9 cellular contexts compared by ENCODE assay signal in the genomic region with DNA sequence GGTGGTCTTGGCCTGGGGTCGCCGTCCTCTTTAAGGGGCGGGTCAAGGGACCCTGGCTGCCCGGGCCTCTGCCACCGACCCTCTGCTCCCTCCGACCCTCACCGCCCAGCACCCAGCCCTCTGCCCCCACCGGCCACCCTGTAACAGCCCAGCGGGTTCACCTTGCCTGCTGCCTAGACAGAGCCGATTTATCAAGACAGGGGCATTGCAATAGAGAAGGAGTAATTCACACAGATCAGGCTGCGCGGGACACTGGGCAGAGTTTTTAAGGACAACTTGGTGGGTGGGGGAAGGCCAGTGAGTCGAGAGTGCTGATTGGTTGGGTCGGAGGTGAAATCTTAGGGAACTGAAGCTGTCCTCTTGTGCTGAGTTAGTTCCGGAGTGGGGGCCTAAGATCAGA. TPM values are rescaled to one million over a fixed set of nuclear protein-coding genes. Genes with fewer than 3 reads are reported as not detected.
DNase-seq lines count a peak whose midpoint lies in the region; ATAC-seq, FAIRE-seq and TF ChIP-seq lines count a peak whose summit lies in the region.
"Had no signal": no experiment of that assay in that cellular context is flagged by ENCODE, and none has a peak within 500 bp of the region (broad histone marks: within the 10 kb centered on the region; RNA-seq: fewer than 3 reads in every experiment).

No MANE protein-coding gene starts in this region.

- ATAC-seq in HepG2 (no peak), right lobe of liver (no peak), HG02571 (IDR thresholded peaks at IDR 0.05; ENCODE audit: unreplicated experiment) (no peak), GM18498 (IDR thresholded peaks at IDR 0.05; ENCODE audit: unreplicated experiment) (no peak), HG03442 (IDR thresholded peaks at IDR 0.05; ENCODE audit: unreplicated experiment) (no peak)

- peaks cover 16% of the 10 kb centered on the region for H3K4me1 ChIP-seq in HepG2 (ENCODE audit: insufficient read depth, low read length)
- H3K4me1 ChIP-seq in right lobe of liver: peaks cover 0 to 10% (median 0%) of the 10 kb centered on the region in 4 donors

- H3K27ac ChIP-seq in HepG2 (ENCODE audit: extremely low read length, insufficient read depth, low read length) (no peak overlapping the region), right lobe of liver (no peak overlapping the region)

- TF ChIP-seq EP300 in HepG2 (IDR thresholded peaks at IDR 0.05; ENCODE audit: low read depth in 2 of 2, low read length in 2 of 2) (no peak), HepG2 (CRISPR knock-in tag; IDR thresholded peaks at IDR 0.05; ENCODE audit: borderline replicate concordance) (no peak)

- H3K4me3 ChIP-seq in HepG2 (replicated peaks in 1 of 3; ENCODE audit: insufficient read depth in 1 of 3, low read depth in 2 of 3, low read length in 3 of 3): peak overlapping the region; percentile 37 to 78 (median 63); a peak in 4 of 6 replicates
- no peak overlapping the region for H3K4me3 ChIP-seq in right lobe of liver

- H3K36me3 Mint-ChIP-seq in activated CD4-positive, alpha-beta memory T cell treated with anti-CD3 and anti-CD28 coated beads, Interleukin-2, amount 10 ng/mL, durations not matched to agents 7 days and 5 days (ENCODE audit: low read depth): no peaks in the 10 kb centered on the region

- peak overlapping the region; percentile 49 for H3K27ac Mint-ChIP-seq in activated CD4-positive, alpha-beta memory T cell treated with anti-CD3 and anti-CD28 coated beads, Interleukin-2, amount 10 ng/mL, durations not matched to agents 7 days and 5 days

- peak overlapping the region; percentile 54 for H2AFZ ChIP-seq in HepG2 (ENCODE audit: low read length)

- no peaks in the 10 kb centered on the region for H3K9me3 ChIP-seq in HepG2 (ENCODE audit: low read length)
- H3K9me3 ChIP-seq in right lobe of liver: no peaks in the 10 kb centered on the region
- H3K9me3 ChIP-seq: ascending aorta had no signal

- TF ChIP-seq POLR2A in HepG2 (IDR thresholded peaks at IDR 0.05; ENCODE audit: insufficient read depth in 1 of 2, low read depth in 2 of 2, low read length in 2 of 2) (no peak), right lobe of liver (IDR thresholded peaks at IDR 0.05) (no peak)

- no peaks in the 10 kb centered on the region for H3K79me2 ChIP-seq in HepG2 (ENCODE audit: insufficient read depth, low read length)

- H3K9ac ChIP-seq in HepG2 (ENCODE audit: insufficient read depth, low read depth, low read length): peak overlapping the region; percentile 11; the same call in 1 of the 2 replicates

- H3K27me3 ChIP-seq in HepG2 (ENCODE audit: control insufficient read depth in 1 of 2, insufficient read depth in 2 of 2, low read length in 2 of 2) (0 out of 5 replicates have a peak, but pooled peaks cover 0 to 2% of the 10 kb centered on the region in 2 experiments), right lobe of liver (no peaks in the 10 kb centered on the region)
- H3K27me3 ChIP-seq: ascending aorta had no signal

- H4K20me1 ChIP-seq in HepG2 (ENCODE audit: insufficient read depth, low read length): no peaks in the 10 kb centered on the region

- no peak for FAIRE-seq in HepG2 (lab: Jason Lieb, UNC)

- DNase-seq in HepG2 (ENCODE audit: low spot score): no peak
- no peak for DNase-seq in right lobe of liver
- no peak for DNase-seq in activated CD4-positive, alpha-beta memory T cell treated with anti-CD3 and anti-CD28 coated beads, Interleukin-2, amount 10 ng/mL, durations not matched to agents 7 days and 5 days
- DNase-seq in medulla oblongata (ENCODE audit: extremely low spot score): peak; percentile 27
- no peak for DNase-seq in OCI-M2 (lab: John Stamatoyannopoulos, UW; ENCODE audit: unreplicated experiment)

- TF ChIP-seq CTCF in HepG2 (CRISPR knock-in tag; IDR thresholded peaks at IDR 0.05) (no peak), right lobe of liver (IDR thresholded peaks at IDR 0.05) (no peak)

- H3K9me3 Mint-ChIP-seq in activated CD4-positive, alpha-beta memory T cell treated with anti-CD3 and anti-CD28 coated beads, Interleukin-2, amount 10 ng/mL, durations not matched to agents 7 days and 5 days: no peaks in the 10 kb centered on the region

- WGBS in HepG2 (ENCODE audit: low lambda C conversion rate): 57% methylated on average over 15 of the region's 15 CpGs
- WGBS in right lobe of liver (ENCODE audit: insufficient coverage, low coverage, low lambda C conversion rate, missing lambda C conversion rate): 58% methylated on average over 7 of the region's 15 CpGs

- intact Hi-C loops in HepG2 (cut with micrococcal nuclease; ENCODE audit: unreplicated experiment): no loop called here
- intact Hi-C loops in right lobe of liver (cut with DNase I): no loop called here

- CTCF ChIA-PET in HepG2 (lab: Yijun Ruan, JAX; ENCODE audit: low intra/inter-chr PET ratio, low total read pairs): no interaction called here
- CTCF ChIA-PET in activated CD4-positive, alpha-beta memory T cell treated with anti-CD3 and anti-CD28 coated beads, Interleukin-2, amount 10 ng/mL, durations not matched to agents 7 days and 5 days (lab: Charles Lee): no interaction called here

- H3K4me3 Mint-ChIP-seq in activated CD4-positive, alpha-beta memory T cell treated with anti-CD3 and anti-CD28 coated beads, Interleukin-2, amount 10 ng/mL, durations not matched to agents 7 days and 5 days: peak overlapping the region; percentile 69

- peak overlapping the region; percentile 83 for H3K4me2 ChIP-seq in HepG2 (ENCODE audit: low read depth, low read length)

- no TSS peak for BruUV-seq in HepG2 (replicated peaks; lab: Mats Ljungman, UMichigan)

- TF ChIP-seq RAD21 in HepG2 (CRISPR knock-in tag; IDR thresholded peaks at IDR 0.05): no peak

- H3K27me3 Mint-ChIP-seq in activated CD4-positive, alpha-beta memory T cell treated with anti-CD3 and anti-CD28 coated beads, Interleukin-2, amount 10 ng/mL, durations not matched to agents 7 days and 5 days: peaks cover 2% of the 10 kb centered on the region

- H3K4me1 Mint-ChIP-seq in activated CD4-positive, alpha-beta memory T cell treated with anti-CD3 and anti-CD28 coated beads, Interleukin-2, amount 10 ng/mL, durations not matched to agents 7 days and 5 days: peaks cover 34% of the 10 kb centered on the region

- H3K36me3 ChIP-seq in HepG2 (replicated peaks in 1 of 2; ENCODE audit: control insufficient read depth in 1 of 2, insufficient read depth in 2 of 2, low read length in 2 of 2): no peaks in the 10 kb centered on the region
- no peaks in the 10 kb centered on the region for H3K36me3 ChIP-seq in right lobe of liver
- H3K36me3 ChIP-seq: ascending aorta had no signal

- POLR2A ChIA-PET in HepG2 (lab: Yijun Ruan, JAX): interaction anchor here (1.5 kb wide), 1 partner anchor 24 kb away, joined by 5 read pairs; a partner anchor contains a TSS
- POLR2A ChIA-PET in activated CD4-positive, alpha-beta memory T cell treated with anti-CD3 and anti-CD28 coated beads, Interleukin-2, amount 10 ng/mL, durations not matched to agents 7 days and 5 days (lab: Charles Lee): interaction anchor here (2.4 to 3.5 kb wide), 3 partner anchors 12 to 195 kb away, joined by 8 to 35 read pairs (median 19); a partner anchor contains a TSS

- in situ Hi-C loops in HepG2 (cut with HindIII; ENCODE audit: extremely low pct_ligation_motif_present, low pct_unique_long_range_greater_than_20kb): no loop called here

RNA-seq across cellular contexts. Expression of a gene that starts 0.8 kb away (rescaled TPM):
- total RNA-seq in HepG2 (2016; rRNA removed; fragmentation: Illumina TruSeq; extraction: Trizol): 13.0 and 18.8 TPM in 2 replicates
- 11.3 and 12.9 TPM in 2 replicates for total RNA-seq in HepG2 (2016; cell fraction: cytosol; rRNA removed; fragmentation: Illumina TruSeq; extraction: Trizol; ENCODE audit: low read depth)
- total RNA-seq in HepG2 (2016; cell fraction: insoluble cytoplasmic fraction; rRNA removed; fragmentation: Illumina TruSeq; extraction: Trizol): 12.9 and 17.0 TPM in 2 replicates
- 21.8 and 27.4 TPM in 2 replicates for total RNA-seq in HepG2 (2016; cell fraction: membrane; rRNA removed; fragmentation: Illumina TruSeq; extraction: Trizol)
- total RNA-seq in HepG2 (2016; cell fraction: nucleus; rRNA removed; fragmentation: Illumina TruSeq; extraction: Trizol): 9.9 and 12.3 TPM in 2 replicates
- 8.6 and 11.0 TPM in 2 replicates for polyA plus RNA-seq in HepG2 (2011; rRNA removed)
- 9.4 and 11.4 TPM in 2 replicates for polyA plus RNA-seq in HepG2 (2011; cell fraction: cytosol; rRNA removed)
- 6.0 and 7.4 TPM in 2 replicates for polyA plus RNA-seq in HepG2 (2011; cell fraction: nucleus; rRNA removed)
- polyA plus RNA-seq in HepG2 (2012): 9.1 and 12.8 TPM in 2 replicates
- 8.4 and 11.6 TPM in 2 replicates for polyA plus RNA-seq in HepG2 (2016; cell fraction: cytosol; fragmentation: Illumina TruSeq; extraction: Trizol; ENCODE audit: low read depth)
- polyA plus RNA-seq in HepG2 (2016; cell fraction: insoluble cytoplasmic fraction; fragmentation: Illumina TruSeq; extraction: Trizol; ENCODE audit: low read depth): 12.7 and 13.0 TPM in 2 replicates
- polyA plus RNA-seq in HepG2 (2016; cell fraction: membrane; fragmentation: Illumina TruSeq; extraction: Trizol; ENCODE audit: low read depth): 14.0 and 16.5 TPM in 2 replicates
- 12.7 and 15.1 TPM in 2 replicates for polyA plus RNA-seq in HepG2 (2016; cell fraction: nucleus; fragmentation: Illumina TruSeq; extraction: Trizol; ENCODE audit: insufficient read depth, low read depth)
- polyA minus RNA-seq in HepG2 (2011; rRNA and poly(A)+ RNA removed; ENCODE audit: low replicate concordance): 16.6 and 21.9 TPM in 2 replicates
- polyA minus RNA-seq in HepG2 (2011; cell fraction: cytosol; rRNA and poly(A)+ RNA removed): 6.9 and 9.1 TPM in 2 replicates
- polyA minus RNA-seq in HepG2 (2011; cell fraction: nucleus; rRNA and poly(A)+ RNA removed): 5.5 and 6.8 TPM in 2 replicates
- 10 to 100 TPM in 3 of 6 experiments, 1 to 10 TPM in 3; 7.8 to 13.9 (median 10.2) TPM for total RNA-seq in right lobe of liver
- total RNA-seq in activated CD4-positive, alpha-beta memory T cell treated with anti-CD3 and anti-CD28 coated beads, Interleukin-2, amount 10 ng/mL, durations not matched to agents 7 days and 5 days: 10 to 100 TPM; 23.4 to 23.9 TPM

RNA-seq across cellular contexts. Expression of a gene that starts 24.5 kb away (rescaled TPM):
- 221 and 276 TPM in 2 replicates for total RNA-seq in HepG2 (2016; rRNA removed; fragmentation: Illumina TruSeq; extraction: Trizol)
- total RNA-seq in HepG2 (2016; cell fraction: cytosol; rRNA removed; fragmentation: Illumina TruSeq; extraction: Trizol; ENCODE audit: low read depth): 157 and 214 TPM in 2 replicates
- total RNA-seq in HepG2 (2016; cell fraction: insoluble cytoplasmic fraction; rRNA removed; fragmentation: Illumina TruSeq; extraction: Trizol): 236 and 320 TPM in 2 replicates
- 201 and 247 TPM in 2 replicates for total RNA-seq in HepG2 (2016; cell fraction: membrane; rRNA removed; fragmentation: Illumina TruSeq; extraction: Trizol)
- 67.5 and 90.6 TPM in 2 replicates for total RNA-seq in HepG2 (2016; cell fraction: nucleus; rRNA removed; fragmentation: Illumina TruSeq; extraction: Trizol)
- polyA plus RNA-seq in HepG2 (2011; rRNA removed): 191 and 206 TPM in 2 replicates
- polyA plus RNA-seq in HepG2 (2011; cell fraction: cytosol; rRNA removed): 340 and 406 TPM in 2 replicates
- polyA plus RNA-seq in HepG2 (2011; cell fraction: nucleus; rRNA removed): 77.0 and 82.4 TPM in 2 replicates
- polyA plus RNA-seq in HepG2 (2012): 92.9 and 110 TPM in 2 replicates
- polyA plus RNA-seq in HepG2 (2016; cell fraction: cytosol; fragmentation: Illumina TruSeq; extraction: Trizol; ENCODE audit: low read depth): 164 and 220 TPM in 2 replicates
- polyA plus RNA-seq in HepG2 (2016; cell fraction: insoluble cytoplasmic fraction; fragmentation: Illumina TruSeq; extraction: Trizol; ENCODE audit: low read depth): 232 and 255 TPM in 2 replicates
- polyA plus RNA-seq in HepG2 (2016; cell fraction: membrane; fragmentation: Illumina TruSeq; extraction: Trizol; ENCODE audit: low read depth): 160 and 191 TPM in 2 replicates
- polyA plus RNA-seq in HepG2 (2016; cell fraction: nucleus; fragmentation: Illumina TruSeq; extraction: Trizol; ENCODE audit: insufficient read depth, low read depth): 139 and 150 TPM in 2 replicates
- polyA minus RNA-seq in HepG2 (2011; rRNA and poly(A)+ RNA removed; ENCODE audit: low replicate concordance): 49.6 and 83.1 TPM in 2 replicates
- polyA minus RNA-seq in HepG2 (2011; cell fraction: cytosol; rRNA and poly(A)+ RNA removed): 18.0 and 25.3 TPM in 2 replicates
- 15.2 and 16.7 TPM in 2 replicates for polyA minus RNA-seq in HepG2 (2011; cell fraction: nucleus; rRNA and poly(A)+ RNA removed)
- 100 to 1,000 TPM; 114 to 235 (median 134) TPM for total RNA-seq in right lobe of liver
- 100 to 1,000 TPM; 155 to 156 TPM for total RNA-seq in activated CD4-positive, alpha-beta memory T cell treated with anti-CD3 and anti-CD28 coated beads, Interleukin-2, amount 10 ng/mL, durations not matched to agents 7 days and 5 days

RNA-seq across cellular contexts. Expression of a gene that starts 31.4 kb away (rescaled TPM):
- total RNA-seq in HepG2 (2016; rRNA removed; fragmentation: Illumina TruSeq; extraction: Trizol) (not detected in 2 replicates), right lobe of liver (1 to 10 TPM; 1.4 to 3.6 (median 2.4) TPM)
- 0.09 and 0.10 TPM in 2 replicates for total RNA-seq in HepG2 (2016; cell fraction: cytosol; rRNA removed; fragmentation: Illumina TruSeq; extraction: Trizol; ENCODE audit: low read depth)
- not detected in 2 replicates for total RNA-seq in HepG2 (2016; cell fraction: insoluble cytoplasmic fraction; rRNA removed; fragmentation: Illumina TruSeq; extraction: Trizol)
- not detected in 2 replicates for total RNA-seq in HepG2 (2016; cell fraction: membrane; rRNA removed; fragmentation: Illumina TruSeq; extraction: Trizol)
- not detected in 2 replicates for total RNA-seq in HepG2 (2016; cell fraction: nucleus; rRNA removed; fragmentation: Illumina TruSeq; extraction: Trizol)
- 0.12 TPM in 1 of 2 replicates, not detected in the other for polyA plus RNA-seq in HepG2 (2011; rRNA removed)
- 0.05 TPM in 1 of 2 replicates, not detected in the other for polyA plus RNA-seq in HepG2 (2011; cell fraction: cytosol; rRNA removed)
- polyA plus RNA-seq in HepG2 (2011; cell fraction: nucleus; rRNA removed): not detected in 2 replicates
- 0.04 and 0.13 TPM in 2 replicates for polyA plus RNA-seq in HepG2 (2012)
- 0.02 TPM in 1 of 2 replicates, not detected in the other for polyA plus RNA-seq in HepG2 (2016; cell fraction: cytosol; fragmentation: Illumina TruSeq; extraction: Trizol; ENCODE audit: low read depth)
- not detected in 2 replicates for polyA plus RNA-seq in HepG2 (2016; cell fraction: insoluble cytoplasmic fraction; fragmentation: Illumina TruSeq; extraction: Trizol; ENCODE audit: low read depth)
- polyA plus RNA-seq in HepG2 (2016; cell fraction: membrane; fragmentation: Illumina TruSeq; extraction: Trizol; ENCODE audit: low read depth): not detected in 2 replicates
- not detected in 2 replicates for polyA plus RNA-seq in HepG2 (2016; cell fraction: nucleus; fragmentation: Illumina TruSeq; extraction: Trizol; ENCODE audit: insufficient read depth, low read depth)
- polyA minus RNA-seq in HepG2 (2011; rRNA and poly(A)+ RNA removed; ENCODE audit: low replicate concordance): not detected in 2 replicates
- not detected in 2 replicates for polyA minus RNA-seq in HepG2 (2011; cell fraction: cytosol; rRNA and poly(A)+ RNA removed)
- polyA minus RNA-seq in HepG2 (2011; cell fraction: nucleus; rRNA and poly(A)+ RNA removed): not detected in 2 replicates
- total RNA-seq in activated CD4-positive, alpha-beta memory T cell treated with anti-CD3 and anti-CD28 coated beads, Interleukin-2, amount 10 ng/mL, durations not matched to agents 7 days and 5 days: not detected

Comparison
In these comparisons a context has a peak if more than half of its experiments do, and no peak if none do; other contexts are left out.
1. H3K4me3 ChIP-seq: peak in HepG2 (3 of 3); none in right lobe of liver (0 of 3).